In genomic region chr1:117645343-117645742, GRCh38 we compare ENCODE assay signal across 25 cellular contexts.
"Had no signal": no experiment of that assay in that cellular context is flagged by ENCODE, and none has a peak within 500 bp of the region (broad histone marks: within the 10 kb centered on the region; RNA-seq: fewer than 3 reads in every experiment).

No MANE protein-coding gene starts in this region.

- H3K36me3 ChIP-seq: left lung, lower lobe of right lung, ovary, prostate gland, stomach, thyroid gland, transverse colon, upper lobe of left lung, vagina had no signal

- H3K27me3 ChIP-seq: left lung, ovary, stomach, testis, thyroid gland, transverse colon, upper lobe of left lung, vagina had no signal

- H3K9me3 ChIP-seq: left lung, lower lobe of right lung, ovary, prostate gland, stomach, testis, thyroid gland, transverse colon, upper lobe of left lung, vagina had no signal

- DNase-seq: hippocampal formation; kidney; left colon; left lung; lower lobe of right lung; mammary epithelial cell; mesenchymal stem cell; naive thymus-derived CD8-positive, alpha-beta T cell; ovary; retina; right cardiac atrium; stimulated activated CD4-positive, alpha-beta T cell treated with anti-CD3 and anti-CD28 coated beads, Interleukin-12 subunit alpha, Interleukin-12 subunit beta, amount 100 ng/mL, for 4 hours; stimulated activated CD4-positive, alpha-beta T cell treated with anti-CD3 and anti-CD28 coated beads, Interleukin-15, amount 100 ng/mL, for 24 hours; stimulated activated CD4-positive, alpha-beta T cell treated with anti-CD3 and anti-CD28 coated beads, Interleukin-2, amount 100 ng/mL, for 24 hours; stimulated activated CD4-positive, alpha-beta T cell treated with anti-CD3 and anti-CD28 coated beads, Interleukin-4, amount 100 ng/mL, for 1 hour; stimulated activated naive B cell treated with anti-CD40 and anti-IgM and Interleukin-4, amounts not matched to agents 10 μg/mL and 1 μg/mL and 100 μg/mL, for 72 hours; stimulated activated naive CD8-positive, alpha-beta T cell treated with anti-CD3 and anti-CD28 coated beads, Interleukin-15, Interleukin-2, amounts not matched to agents 100 U/mL and 50 U/mL, for 24 hours; stomach; testis; thyroid gland; transverse colon; upper lobe of left lung had no signal

- ATAC-seq: naive thymus-derived CD8-positive, alpha-beta T cell; right cardiac atrium; stimulated activated naive CD8-positive, alpha-beta T cell treated with anti-CD3 and anti-CD28 coated beads, Interleukin-15, Interleukin-2, amounts not matched to agents 100 U/mL and 50 U/mL, for 24 hours had no signal

- H3K4me3 ChIP-seq: left lung, lower lobe of right lung, ovary, prostate gland, skin epidermis, stomach, testis, thyroid gland, transverse colon, upper lobe of left lung, vagina had no signal

- H3K27ac ChIP-seq: left lung, lower lobe of right lung, ovary, prostate gland, skin epidermis, stomach, testis, thyroid gland, upper lobe of left lung, vagina had no signal

- H3K4me1 ChIP-seq: left lung, lower lobe of right lung, prostate gland, testis, thyroid gland, vagina had no signal
